Comparison of ENCODE assay signal across 18 cellular contexts in the genomic region with DNA sequence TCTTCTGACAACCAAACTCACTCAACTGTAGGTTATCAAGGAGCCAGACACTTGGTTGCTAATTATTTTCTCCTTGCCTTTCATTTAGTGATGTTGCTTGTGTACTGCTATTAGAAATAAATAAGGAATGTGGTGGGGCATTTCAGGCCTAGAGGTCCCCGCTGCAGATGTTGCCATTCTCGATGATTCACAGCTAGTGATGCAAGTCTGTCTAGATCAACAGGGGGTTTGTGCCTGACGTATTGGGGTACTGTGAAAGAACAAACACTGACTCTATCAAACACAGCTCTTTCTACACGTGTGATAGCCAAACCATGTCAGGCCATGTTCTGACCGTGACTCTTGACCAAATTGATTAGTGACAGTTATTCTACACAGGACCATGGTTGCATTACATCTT.
"Had no signal": no experiment of that assay in that cellular context is flagged by ENCODE, and none has a peak within 500 bp of the region (broad histone marks: within the 10 kb centered on the region; RNA-seq: fewer than 3 reads in every experiment).

No MANE protein-coding gene starts in this region.

- H3K27ac ChIP-seq: suprapubic skin, uterus had no signal

- H3K27me3 Mint-ChIP-seq: activated naive CD8-positive, alpha-beta T cell treated with anti-CD3 and anti-CD28 coated beads for 36 hours; progenitor cell of endocrine pancreas; stimulated activated naive CD8-positive, alpha-beta T cell treated with anti-CD3 and anti-CD28 coated beads, Interleukin-15, amount 100 ng/mL, for 72 hours had no signal

- DNase-seq: activated CD4-positive, alpha-beta T cell treated with anti-CD3 and anti-CD28 coated beads for 1 hour; activated CD4-positive, alpha-beta T cell treated with anti-CD3 and anti-CD28 coated beads, Interleukin-2, amount 50 U/mL, for 4 hours; activated naive CD8-positive, alpha-beta T cell treated with anti-CD3 and anti-CD28 coated beads for 36 hours; amygdala; cortex of kidney; hypothalamus; kidney; right cardiac atrium; stimulated activated CD4-positive, alpha-beta T cell treated with anti-CD3 and anti-CD28 coated beads, Interleukin-4, amount 100 ng/mL, for 1 hour; stimulated activated naive CD8-positive, alpha-beta T cell treated with anti-CD3 and anti-CD28 coated beads, Interleukin-15, amount 100 ng/mL, for 72 hours; T1000; transverse colon; uterus had no signal

- H3K4me1 Mint-ChIP-seq: activated naive CD8-positive, alpha-beta T cell treated with anti-CD3 and anti-CD28 coated beads for 36 hours; brain; stimulated activated naive CD8-positive, alpha-beta T cell treated with anti-CD3 and anti-CD28 coated beads, Interleukin-15, amount 100 ng/mL, for 72 hours had no signal

- H3K27me3 ChIP-seq: suprapubic skin, transverse colon, uterus had no signal

- H3K9me3 Mint-ChIP-seq: stimulated activated naive CD8-positive, alpha-beta T cell treated with anti-CD3 and anti-CD28 coated beads, Interleukin-15, amount 100 ng/mL, for 72 hours had no signal

- H3K4me1 ChIP-seq: uterus had no signal

- H3K4me3 ChIP-seq: lung, suprapubic skin, transverse colon, uterus had no signal

- H3K36me3 ChIP-seq: suprapubic skin, transverse colon, uterus had no signal

- H3K9me3 ChIP-seq: suprapubic skin, transverse colon, uterus had no signal

- H3K27ac Mint-ChIP-seq: activated naive CD8-positive, alpha-beta T cell treated with anti-CD3 and anti-CD28 coated beads for 36 hours; brain; mesothelial cell of epicardium; progenitor cell of endocrine pancreas; stimulated activated naive CD8-positive, alpha-beta T cell treated with anti-CD3 and anti-CD28 coated beads, Interleukin-15, amount 100 ng/mL, for 72 hours had no signal

- H3K36me3 Mint-ChIP-seq: brain had no signal

- H3K4me3 Mint-ChIP-seq: activated naive CD8-positive, alpha-beta T cell treated with anti-CD3 and anti-CD28 coated beads for 36 hours; brain; mesothelial cell of epicardium; stimulated activated naive CD8-positive, alpha-beta T cell treated with anti-CD3 and anti-CD28 coated beads, Interleukin-15, amount 100 ng/mL, for 72 hours had no signal
